ENCODE assay signal across 16 cellular contexts in the genomic region with DNA sequence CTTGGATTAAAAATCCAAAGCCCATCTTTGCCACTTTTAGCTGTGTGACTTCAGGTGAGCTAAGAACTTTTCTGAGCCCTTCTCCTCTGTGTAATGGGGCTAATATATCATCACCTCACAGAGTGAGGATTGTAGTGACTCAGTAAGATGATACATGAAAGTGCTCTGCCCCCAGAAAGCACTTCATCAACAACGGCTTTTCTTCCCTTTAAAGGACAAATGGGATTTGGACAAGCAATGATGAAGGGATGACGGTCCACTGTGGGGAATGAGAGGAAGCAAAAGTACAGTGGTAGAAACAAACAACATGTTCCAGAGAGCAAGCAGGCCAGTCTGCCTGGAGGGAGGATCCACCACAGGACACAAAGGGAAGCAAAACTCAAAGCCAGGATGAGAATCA. TPM values are rescaled to one million over a fixed set of nuclear protein-coding genes. Genes with fewer than 3 reads are reported as not detected.
"Had no signal": no experiment of that assay in that cellular context is flagged by ENCODE, and none has a peak within 500 bp of the region (broad histone marks: within the 10 kb centered on the region; RNA-seq: fewer than 3 reads in every experiment).

No MANE protein-coding gene starts in this region.

- H3K9me3 Mint-ChIP-seq: activated CD4-positive, alpha-beta T cell treated with anti-CD3 and anti-CD28 coated beads, Interleukin-2, amount 10 ng/mL, durations not matched to agents 7 days and 5 days; natural killer cell; T-cell had no signal

- H3K27ac Mint-ChIP-seq: activated CD4-positive, alpha-beta T cell treated with anti-CD3 and anti-CD28 coated beads, Interleukin-2, amount 10 ng/mL, durations not matched to agents 7 days and 5 days; natural killer cell; T-cell had no signal

- H3K4me3 Mint-ChIP-seq: activated CD4-positive, alpha-beta T cell treated with anti-CD3 and anti-CD28 coated beads, Interleukin-2, amount 10 ng/mL, durations not matched to agents 7 days and 5 days; natural killer cell; T-cell had no signal

- DNase-seq: activated CD4-positive, alpha-beta T cell treated with anti-CD3 and anti-CD28 coated beads, Interleukin-2, amount 10 ng/mL, durations not matched to agents 7 days and 5 days; activated CD8-positive, alpha-beta memory T cell treated with anti-CD3 and anti-CD28 coated beads, Interleukin-2, amount 50 U/mL, for 4 hours; activated effector memory CD4-positive, alpha-beta T cell treated with anti-CD3 and anti-CD28 coated beads, Interleukin-2, amount 50 U/mL, for 16 hours; esophagus squamous epithelium; heart left ventricle; mammary epithelial cell; natural killer cell; nucleus accumbens; substantia nigra; T-cell; trophoblast cell had no signal

- H3K4me1 ChIP-seq: esophagus squamous epithelium, heart left ventricle, right atrium auricular region had no signal

- H3K4me3 ChIP-seq: esophagus squamous epithelium, heart left ventricle, right atrium auricular region, SK-N-MC, smooth muscle cell had no signal

- H3K27ac ChIP-seq: esophagus squamous epithelium, heart left ventricle, right atrium auricular region, SK-N-MC had no signal

- H3K27me3 ChIP-seq: esophagus squamous epithelium, heart left ventricle, right atrium auricular region had no signal

- H3K4me2 ChIP-seq: smooth muscle cell had no signal

- H3K9me3 ChIP-seq: esophagus squamous epithelium, heart left ventricle, right atrium auricular region had no signal

- H3K27me3 Mint-ChIP-seq: activated CD4-positive, alpha-beta T cell treated with anti-CD3 and anti-CD28 coated beads, Interleukin-2, amount 10 ng/mL, durations not matched to agents 7 days and 5 days; T-cell had no signal

- ATAC-seq: heart left ventricle, left lobe of liver, natural killer cell, T-cell had no signal

RNA-seq across cellular contexts. Expression of a gene that starts 14.3 kb away (rescaled TPM):
- total RNA-seq: esophagus squamous epithelium, frontal cortex, right atrium auricular region had no signal
